ENCODE assay signal across 8 cellular contexts in the genomic region with DNA sequence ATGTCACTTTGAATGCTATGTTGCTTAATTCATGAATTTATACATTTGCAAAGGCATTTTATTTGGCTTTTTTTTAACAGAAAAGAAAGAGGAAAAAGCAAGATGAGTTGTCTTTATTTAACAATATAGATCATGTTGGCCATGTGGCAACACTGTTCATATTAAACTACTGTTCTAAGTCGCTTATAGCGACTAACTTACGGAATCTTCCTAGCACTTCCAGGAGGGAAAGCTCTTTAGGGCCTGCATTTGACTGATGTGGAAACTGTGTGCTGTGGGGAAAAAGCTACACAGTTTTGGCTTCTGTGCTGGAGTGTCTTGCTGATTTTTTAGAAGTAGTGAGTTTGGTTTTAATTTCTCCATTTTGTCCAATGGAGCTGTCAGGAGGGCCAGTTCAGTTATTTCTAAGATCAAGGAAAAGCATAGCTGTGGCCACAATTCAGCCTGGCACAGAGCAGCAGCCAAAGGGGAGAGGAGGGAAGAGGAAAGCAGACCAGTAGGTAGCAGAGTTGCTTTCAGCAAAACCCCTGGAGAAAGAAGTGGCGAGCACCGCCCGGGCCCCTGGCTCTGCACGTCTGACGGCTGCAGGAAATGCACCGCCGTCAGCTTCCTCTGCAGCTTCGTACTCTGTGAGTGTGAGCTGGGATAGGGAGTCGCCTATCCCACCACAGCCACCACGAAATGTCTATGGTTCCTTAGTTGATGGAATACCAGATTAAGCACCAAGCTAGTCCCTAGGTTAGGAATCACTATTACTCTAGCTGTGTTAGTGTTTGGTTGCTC.
A peak's percentile ranks its signal among the peaks of the same experiment; 100 is the strongest.
DNase-seq lines count a peak whose midpoint lies in the region; ATAC-seq and FAIRE-seq lines count a peak whose summit lies in the region.

No MANE protein-coding gene starts in this region.

- H3K4me3 Mint-ChIP-seq in stimulated activated memory B cell treated with anti-CD40 and anti-IgM and Interleukin-4, amounts not matched to agents 10 μg/mL and 1 μg/mL and 100 μg/mL, for 72 hours, result no peak overlapping the region

- H3K36me3 ChIP-seq in small intestine (ENCODE audit: control insufficient read depth in 2 of 2, insufficient read depth in 2 of 2, low read length in 2 of 2), result peaks cover 2% of the 10 kb centered on the region in 2 donors

- H3K27me3 Mint-ChIP-seq in stimulated activated memory B cell treated with anti-CD40 and anti-IgM and Interleukin-4, amounts not matched to agents 10 μg/mL and 1 μg/mL and 100 μg/mL, for 72 hours, result no peaks in the 10 kb centered on the region

- peak; percentile 21 for ATAC-seq in GM21786 (IDR thresholded peaks at IDR 0.05; ENCODE audit: unreplicated experiment)
- peak; percentile 58 for ATAC-seq in stimulated activated memory B cell treated with anti-CD40 and anti-IgM and Interleukin-4, amounts not matched to agents 10 μg/mL and 1 μg/mL and 100 μg/mL, for 72 hours
- no peak for ATAC-seq in GM18498 (IDR thresholded peaks at IDR 0.05; ENCODE audit: unreplicated experiment)
- no peak for ATAC-seq in HG03439 (IDR thresholded peaks at IDR 0.05; ENCODE audit: unreplicated experiment)

- peaks cover 59% of the 10 kb centered on the region for H3K4me1 Mint-ChIP-seq in stimulated activated memory B cell treated with anti-CD40 and anti-IgM and Interleukin-4, amounts not matched to agents 10 μg/mL and 1 μg/mL and 100 μg/mL, for 72 hours

- H3K27me3 ChIP-seq in small intestine (ENCODE audit: control insufficient read depth in 2 of 2, insufficient read depth in 2 of 2, low read length in 2 of 2), result no peaks in the 10 kb centered on the region

- H3K27ac Mint-ChIP-seq in stimulated activated memory B cell treated with anti-CD40 and anti-IgM and Interleukin-4, amounts not matched to agents 10 μg/mL and 1 μg/mL and 100 μg/mL, for 72 hours, result peak overlapping the region; percentile 83

- FAIRE-seq in small intestine (lab: Jason Lieb, UNC), result no peak

- 55 to 65% (median 55%) methylated on average over 13 of the region's 13 CpGs for WGBS in small intestine, 3 donors

- DNase-seq in NOMO-1 treated with DMSO at 0.1 percent for 48 hours (lab: John Stamatoyannopoulos, UW; ENCODE audit: unreplicated experiment) (peak; percentile 18), epithelial cell of prostate (ENCODE audit: low read depth, low spot score) (no peak), small intestine (no peak), NCI-H524 treated with DMSO at 0.1 percent for 48 hours (lab: John Stamatoyannopoulos, UW) (no peak)

- H3K27ac ChIP-seq in epithelial cell of prostate, result peak overlapping the region; percentile 89
- H3K27ac ChIP-seq in small intestine (ENCODE audit: low read depth in 1 of 2, low read length in 1 of 2), result peak overlapping the region in 1 of 2 donors; percentile 63

- no peaks in the 10 kb centered on the region for H3K9me3 ChIP-seq in small intestine (ENCODE audit: control insufficient read depth, low read depth)

- peaks cover 6% of the 10 kb centered on the region for H3K36me3 Mint-ChIP-seq in stimulated activated memory B cell treated with anti-CD40 and anti-IgM and Interleukin-4, amounts not matched to agents 10 μg/mL and 1 μg/mL and 100 μg/mL, for 72 hours

- H3K9me3 Mint-ChIP-seq in stimulated activated memory B cell treated with anti-CD40 and anti-IgM and Interleukin-4, amounts not matched to agents 10 μg/mL and 1 μg/mL and 100 μg/mL, for 72 hours, result no peaks in the 10 kb centered on the region

- peaks cover 0 to 7% of the 10 kb centered on the region in 2 donors for H3K4me1 ChIP-seq in small intestine (ENCODE audit: control insufficient read depth in 2 of 2, insufficient read depth in 1 of 2, low read depth in 1 of 2, low read length in 1 of 2)

- no peak overlapping the region for H3K4me3 ChIP-seq in small intestine (ENCODE audit: low read depth in 1 of 2, low read length in 2 of 2)

Comparison
In these comparisons a context has a peak if more than half of its experiments do, and no peak if none do; other contexts are left out.
1. ATAC-seq: peak in GM21786 (single experiment) and stimulated activated memory B cell treated with anti-CD40 and anti-IgM and Interleukin-4, amounts not matched to agents 10 μg/mL and 1 μg/mL and 100 μg/mL, for 72 hours (single experiment); none in GM18498 (single experiment) and HG03439 (single experiment).